Comparison of ENCODE assay signal across 1 cellular context in genomic region chr10:95873139-95873538, GRCh38.
TF ChIP-seq lines count a peak whose summit lies in the region.

No MANE protein-coding gene starts in this region.

TF ChIP-seq in endothelial cell of umbilical vein, 7 proteins besides CTCF, POLR2A, EP300 and RAD21 (continued from another document):
- TF ChIP-seq JUN (IDR thresholded peaks at IDR 0.05; ENCODE audit: borderline replicate concordance, insufficient read depth, insufficient read length, low read depth): no peak
- TF ChIP-seq POLR2AphosphoS5 (IDR thresholded peaks at IDR 0.05; ENCODE audit: insufficient read depth, low read depth, low read length): no peak
- no peak for TF ChIP-seq EZH2 (IDR thresholded peaks at IDR 0.05; ENCODE audit: borderline replicate concordance, low read depth, low read length, severe bottlenecking)
- TF ChIP-seq GATA2 (IDR thresholded peaks at IDR 0.05; ENCODE audit: insufficient read depth, insufficient read length, low read depth, low read length): no peak
TF ChIP-seq in endothelial cell of umbilical vein: peak in this region for 0.
